ENCODE assay signal across 19 cellular contexts in the genomic region with DNA sequence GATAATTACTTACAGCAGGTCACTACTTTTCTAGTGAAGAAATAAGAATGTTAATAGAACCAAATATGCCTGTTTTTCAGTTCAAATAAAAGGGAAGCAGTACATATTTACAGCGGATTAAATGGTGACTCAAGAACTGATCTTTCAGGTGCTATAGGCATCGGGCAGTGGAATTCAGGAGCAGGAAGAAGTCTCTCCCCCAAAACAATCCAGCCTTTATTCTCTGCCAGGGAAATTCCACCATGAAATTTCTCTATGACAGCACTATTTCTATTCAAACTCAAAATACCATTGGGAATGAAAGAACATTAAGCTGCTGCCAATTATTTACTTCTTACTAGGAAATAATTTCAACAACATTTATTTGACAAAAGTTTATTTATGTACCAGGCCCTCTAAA.
DNase-seq lines count a peak whose midpoint lies in the region; ATAC-seq and TF ChIP-seq lines count a peak whose summit lies in the region.
"Had no signal": no experiment of that assay in that cellular context is flagged by ENCODE, and none has a peak within 500 bp of the region (broad histone marks: within the 10 kb centered on the region; RNA-seq: fewer than 3 reads in every experiment).

No MANE protein-coding gene starts in this region.

- TF ChIP-seq CTCF in VCaP (conservative IDR thresholded peaks at IDR 0.05) (no peak), retinal pigment epithelial cell (conservative IDR thresholded peaks at IDR 0.05; ENCODE audit: low read depth, low read length) (no peak)

- no peak overlapping the region for H3K4me3 ChIP-seq in retinal pigment epithelial cell (ENCODE audit: low read length)
- H3K4me3 ChIP-seq: BLaER1 treated with 17β-estradiol and CSF1 and Interleukin-3, amounts not matched to agents 10 nM and 100 nM; PC-9 had no signal

- peak; percentile 56 for DNase-seq in NCI-H748 (lab: John Stamatoyannopoulos, UW; ENCODE audit: unreplicated experiment)
- no peak for DNase-seq in NCI-H748 treated with DMSO at 0.1 percent for 48 hours (lab: John Stamatoyannopoulos, UW)
- peak; percentile 77 for DNase-seq in foreskin melanocyte
- DNase-seq in retinal pigment epithelial cell (ENCODE audit: low read depth), result peak; percentile 87
- DNase-seq in natural killer cell treated with Interleukin-12 subunit alpha and Interleukin-12 subunit beta and Interleukin-15 and Interleukin-18, amount 100 ng/mL, for 72 hours (ENCODE audit: low spot score), result no peak
- DNase-seq: CD4-positive, alpha-beta memory T cell; IMR-90; NCI-H2171; NCI-H524; PC-9; SHP77 treated with DMSO at 0.1 percent for 48 hours had no signal

- H3K36me3 Mint-ChIP-seq in natural killer cell treated with Interleukin-12 subunit alpha and Interleukin-12 subunit beta and Interleukin-15 and Interleukin-18, amount 100 ng/mL, for 72 hours, result no peaks in the 10 kb centered on the region
- H3K36me3 Mint-ChIP-seq: CD4-positive, alpha-beta memory T cell had no signal

- no peaks in the 10 kb centered on the region for H3K9me3 Mint-ChIP-seq in natural killer cell treated with Interleukin-12 subunit alpha and Interleukin-12 subunit beta and Interleukin-15 and Interleukin-18, amount 100 ng/mL, for 72 hours
- H3K9me3 Mint-ChIP-seq: CD4-positive, alpha-beta memory T cell had no signal

- H3K4me3 Mint-ChIP-seq in natural killer cell treated with Interleukin-12 subunit alpha and Interleukin-12 subunit beta and Interleukin-15 and Interleukin-18, amount 100 ng/mL, for 72 hours, result no peak overlapping the region
- H3K4me3 Mint-ChIP-seq: CD4-positive, alpha-beta memory T cell had no signal

- H3K27ac ChIP-seq in VCaP, result peak overlapping the region; percentile 3; the same call in 1 of the 2 replicates
- H3K27ac ChIP-seq: 22Rv1; BLaER1 treated with 17β-estradiol and CSF1 and Interleukin-3, amounts not matched to agents 10 nM and 100 nM; KMS-11; PC-9; RWPE1 had no signal

- no peaks in the 10 kb centered on the region for H3K4me1 Mint-ChIP-seq in natural killer cell treated with Interleukin-12 subunit alpha and Interleukin-12 subunit beta and Interleukin-15 and Interleukin-18, amount 100 ng/mL, for 72 hours (ENCODE audit: low read depth in 2 of 2)
- H3K4me1 Mint-ChIP-seq: CD4-positive, alpha-beta memory T cell had no signal

- H3K27me3 Mint-ChIP-seq in natural killer cell treated with Interleukin-12 subunit alpha and Interleukin-12 subunit beta and Interleukin-15 and Interleukin-18, amount 100 ng/mL, for 72 hours, result peaks cover 9 to 18% of the 10 kb centered on the region in 2 donors
- H3K27me3 Mint-ChIP-seq: CD4-positive, alpha-beta memory T cell had no signal

- no peak overlapping the region for H3K27ac Mint-ChIP-seq in natural killer cell treated with Interleukin-12 subunit alpha and Interleukin-12 subunit beta and Interleukin-15 and Interleukin-18, amount 100 ng/mL, for 72 hours
- H3K27ac Mint-ChIP-seq: CD4-positive, alpha-beta memory T cell had no signal

- ATAC-seq in GM21825 (IDR thresholded peaks at IDR 0.05; ENCODE audit: unreplicated experiment) (no peak), GM21367 (IDR thresholded peaks at IDR 0.05; ENCODE audit: unreplicated experiment) (no peak)
- no peak for ATAC-seq in natural killer cell treated with Interleukin-12 subunit alpha and Interleukin-12 subunit beta and Interleukin-15 and Interleukin-18, amount 100 ng/mL, for 72 hours
- ATAC-seq: SK-N-SH treated with all-trans-retinoic acid at 6 μM for 48 hours had no signal

Comparison
In these comparisons a context has a peak if more than half of its experiments do, and no peak if none do; other contexts are left out.
1. DNase-seq: peak in NCI-H748 (single experiment), foreskin melanocyte (single experiment) and retinal pigment epithelial cell (single experiment); none in NCI-H748 treated with DMSO at 0.1 percent for 48 hours (single experiment) and natural killer cell treated with Interleukin-12 subunit alpha and Interleukin-12 subunit beta and Interleukin-15 and Interleukin-18, amount 100 ng/mL, for 72 hours (single experiment).